ENCODE assay signal across 15 cellular contexts in the genomic region with DNA sequence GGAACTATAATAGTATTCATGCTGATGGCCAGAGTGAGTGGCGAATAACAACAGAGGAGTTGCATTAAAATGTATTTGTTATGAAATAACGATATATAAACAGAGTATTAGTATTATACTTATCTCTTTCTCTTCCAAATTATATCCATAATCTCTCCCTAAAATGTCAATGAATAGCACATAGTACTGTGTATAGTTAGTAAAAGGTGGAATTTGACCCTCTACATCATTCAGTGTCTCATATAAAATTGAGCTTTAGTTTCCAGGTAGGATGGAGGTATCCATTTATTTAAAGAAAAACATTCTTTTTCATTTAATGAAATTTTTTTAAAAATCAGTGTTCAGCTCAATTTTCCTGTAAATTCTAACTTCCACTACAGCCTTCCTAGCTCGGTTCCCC. TPM values are rescaled to one million over a fixed set of nuclear protein-coding genes. Genes with fewer than 3 reads are reported as not detected.
DNase-seq lines count a peak whose midpoint lies in the region; ATAC-seq, FAIRE-seq and TF ChIP-seq lines count a peak whose summit lies in the region.
"Had no signal": no experiment of that assay in that cellular context is flagged by ENCODE, and none has a peak within 500 bp of the region (broad histone marks: within the 10 kb centered on the region; RNA-seq: fewer than 3 reads in every experiment).

No MANE protein-coding gene starts in this region.

- H3K4me1 ChIP-seq in colonic mucosa (no peaks in the 10 kb centered on the region), liver (ENCODE audit: control insufficient read depth in 4 of 4, insufficient read depth in 4 of 4, low read length in 3 of 4) (peaks cover 6 to 20% (median 14%) of the 10 kb centered on the region in 4 donors), gastrocnemius medialis (no peaks in the 10 kb centered on the region)

- H3K27me3 Mint-ChIP-seq in progenitor cell of endocrine pancreas, result no peaks in the 10 kb centered on the region
- H3K27me3 Mint-ChIP-seq: B cell; CD4-positive, alpha-beta T cell had no signal

- H3K36me3 ChIP-seq in colonic mucosa, result no peaks in the 10 kb centered on the region
- peaks cover 0 to 9% (median 4%) of the 10 kb centered on the region in 4 donors for H3K36me3 ChIP-seq in liver (ENCODE audit: control insufficient read depth in 4 of 4, insufficient read depth in 3 of 4, low read depth in 1 of 4, low read length in 3 of 4)
- H3K36me3 ChIP-seq in gastrocnemius medialis, result peaks cover 0 to 6% of the 10 kb centered on the region in 2 donors

- H3K4me3 ChIP-seq in colonic mucosa (no peak overlapping the region), liver (ENCODE audit: low read depth in 1 of 3, low read length in 3 of 3) (no peak overlapping the region), gastrocnemius medialis (no peak overlapping the region)
- H3K4me3 ChIP-seq: GM12878, GM23338 had no signal

- no peak overlapping the region for H3K4me3 Mint-ChIP-seq in progenitor cell of endocrine pancreas (ENCODE audit: low read depth)
- H3K4me3 Mint-ChIP-seq: B cell; CD4-positive, alpha-beta T cell; GM23338; H9 had no signal

- peaks cover 2% of the 10 kb centered on the region for H3K9me3 Mint-ChIP-seq in progenitor cell of endocrine pancreas (ENCODE audit: low read depth)
- H3K9me3 Mint-ChIP-seq: CD4-positive, alpha-beta T cell; H9 had no signal

- no peak for TF ChIP-seq RAD21 in liver (IDR thresholded peaks at IDR 0.05)

- H3K9ac ChIP-seq in colonic mucosa (ENCODE audit: low read depth in 2 of 2, low read length in 2 of 2), result peak overlapping the region in 1 of 2 donors; percentile 26
- no peak overlapping the region for H3K9ac ChIP-seq in liver (ENCODE audit: low read depth in 1 of 2, low read length in 2 of 2)

- H3K36me3 Mint-ChIP-seq in progenitor cell of endocrine pancreas (ENCODE audit: insufficient read depth), result peaks cover 31% of the 10 kb centered on the region

- FAIRE-seq in D721Med (lab: Jason Lieb, UNC), result no peak
- FAIRE-seq: GM12878, GM18507 had no signal

- TF ChIP-seq CTCF in 22Rv1 (IDR thresholded peaks at IDR 0.05) (no peak), colonic mucosa (IDR thresholded peaks at IDR 0.05) (no peak), liver (IDR thresholded peaks at IDR 0.05; ENCODE audit: low read depth, low read length, missing input control) (no peak), progenitor cell of endocrine pancreas (IDR thresholded peaks at IDR 0.05; ENCODE audit: unreplicated experiment) (no peak), D721Med (IDR thresholded peaks at IDR 0.05; ENCODE audit: insufficient read depth, missing control alignments) (no peak), gastrocnemius medialis (IDR thresholded peaks at IDR 0.05 in 4 of 5, conservative IDR thresholded peaks at IDR 0.05 in 1 of 5) (no peak)

- WGBS in liver, result 90% methylated on average over 3 of the region's 3 CpGs

- H3K9me3 ChIP-seq in colonic mucosa (no peaks in the 10 kb centered on the region), liver (ENCODE audit: control insufficient read depth in 4 of 4, low read length in 3 of 4) (no peaks in the 10 kb centered on the region), gastrocnemius medialis (no peaks in the 10 kb centered on the region)

- TF ChIP-seq POLR2A in gastrocnemius medialis (IDR thresholded peaks at IDR 0.05), result no peak

- intact Hi-C loops in colonic mucosa (cut with DNase I), result no loop called here
- intact Hi-C loops in gastrocnemius medialis (cut with DNase I; ENCODE audit: low total_unique reads), result no loop called here

- peak overlapping the region; percentile 86 for H3K27ac Mint-ChIP-seq in progenitor cell of endocrine pancreas
- H3K27ac Mint-ChIP-seq: B cell; CD4-positive, alpha-beta T cell; GM23338; H9 had no signal

- peaks cover 48% of the 10 kb centered on the region for H3K4me1 Mint-ChIP-seq in progenitor cell of endocrine pancreas (ENCODE audit: low read depth)

- no peaks in the 10 kb centered on the region for H3K27me3 ChIP-seq in colonic mucosa
- H3K27me3 ChIP-seq in liver (ENCODE audit: control insufficient read depth in 4 of 4, insufficient read depth in 4 of 4, low read length in 3 of 4), result no peaks in the 10 kb centered on the region
- no peaks in the 10 kb centered on the region for H3K27me3 ChIP-seq in gastrocnemius medialis

- DNase-seq in colonic mucosa (no peak), progenitor cell of endocrine pancreas (ENCODE audit: low spot score, unreplicated experiment) (no peak), D721Med (ENCODE audit: insufficient read length, low spot score) (no peak), gastrocnemius medialis (no peak), substantia nigra (lab: John Stamatoyannopoulos, UW) (no peak)
- DNase-seq: C1 segment of cervical spinal cord; Calu3; CD4-positive, alpha-beta T cell; H9 had no signal

- H3K27ac ChIP-seq in 22Rv1, result peak overlapping the region; percentile 62
- H3K27ac ChIP-seq in colonic mucosa, result peak overlapping the region; percentile 48
- peak overlapping the region; percentile 55 to 71 for H3K27ac ChIP-seq in liver (ENCODE audit: low read depth in 1 of 2, low read length in 2 of 2)
- H3K27ac ChIP-seq in gastrocnemius medialis, result no peak overlapping the region
- no peak overlapping the region for H3K27ac ChIP-seq in substantia nigra (ENCODE audit: low read depth, low read length, poor library complexity, severe bottlenecking)

- no peak for ATAC-seq in gastrocnemius medialis
- ATAC-seq: GM12878, GM23338 had no signal

- in situ Hi-C loops in gastrocnemius medialis (cut with MboI; ENCODE audit: low sequenced_read_pairs in 4 of 4), result no loop called here

TF ChIP-seq in liver, 16 proteins besides CTCF, POLR2A, EP300 and RAD21:
- peak in 1 of 2 donors; percentile 16 for TF ChIP-seq HNF4A (conservative IDR thresholded peaks at IDR 0.05)
- no peak for TF ChIP-seq FOXA2 (IDR thresholded peaks at IDR 0.05)

RNA-seq across cellular contexts. Expression of gene TECTA, which starts 34.4 kb away (rescaled TPM):
- total RNA-seq in colonic mucosa, result under 1 TPM; 0.16 to 0.20 TPM
- 1 to 10 TPM in 1 of 2 donors, under 1 TPM in 1; 0.93 to 2.4 TPM for total RNA-seq in liver
- under 1 TPM; 0.46 to 0.52 TPM for polyA plus RNA-seq in liver
- total RNA-seq in progenitor cell of endocrine pancreas, result 2.0 and 2.3 TPM in 2 replicates
- 1 to 10 TPM in 1 of 4 donors, under 1 TPM in 3; 0.17 to 1.6 (median 0.45) TPM for total RNA-seq in gastrocnemius medialis
- total RNA-seq: Calu3 had no signal

RNA-seq across cellular contexts. Expression of gene TBCEL, which starts 42.7 kb away (rescaled TPM):
- total RNA-seq in colonic mucosa, result 10 to 100 TPM in 1 of 2 donors, 1 to 10 TPM in 1; 7.5 to 10.1 TPM
- total RNA-seq in liver, result 10 to 100 TPM; 25.9 to 41.3 TPM
- 1 to 10 TPM; 6.7 to 9.0 TPM for polyA plus RNA-seq in liver
- 28.6 and 28.9 TPM in 2 replicates for total RNA-seq in progenitor cell of endocrine pancreas
- 10 to 100 TPM in 1 of 4 donors, 1 to 10 TPM in 3; 5.4 to 15.2 (median 8.4) TPM for total RNA-seq in gastrocnemius medialis

Comparison
In these comparisons a context has a peak if more than half of its experiments do, and no peak if none do; other contexts are left out.
1. H3K27ac ChIP-seq: peak in 22Rv1 (single experiment), colonic mucosa (single experiment) and liver (2 of 2); none in gastrocnemius medialis (0 of 4) and substantia nigra (single experiment).